In genomic region chr22:17992976-17993375, GRCh38 we compare ENCODE assay signal across 6 cellular contexts. TPM values are rescaled to one million over a fixed set of nuclear protein-coding genes. Genes with fewer than 3 reads are reported as not detected.
A peak's percentile ranks its signal among the peaks of the same experiment; 100 is the strongest.
DNase-seq lines count a peak whose midpoint lies in the region; ATAC-seq and TF ChIP-seq lines count a peak whose summit lies in the region.
"Not testable (repeated sequence)": the region's sequence is repeated elsewhere in the genome, so short reads cannot be mapped to it uniquely, and the experiment has no call there.

No MANE protein-coding gene starts in this region.

- H3K27ac Mint-ChIP-seq in naive B cell: peak overlapping the region in 4 of 6 donors; percentile 67 to 97 (median 96)

- not testable (repeated sequence) for H3K9me2 ChIP-seq in DOHH2 (replicated peaks; ENCODE audit: control insufficient read depth, low read length); OCI-LY7 (ENCODE audit: insufficient read depth, low read length)

- H3K9me3 Mint-ChIP-seq in naive B cell: not testable (repeated sequence)

- peaks cover 66 to 99% (median 92%) of the 10 kb centered on the region in 3 donors for H3K4me1 Mint-ChIP-seq in naive B cell

- H4K20me1 ChIP-seq in DOHH2 (ENCODE audit: control insufficient read depth, insufficient read depth, low read depth, low read length): peaks cover 16% of the 10 kb centered on the region
- peaks cover 39% of the 10 kb centered on the region for H4K20me1 ChIP-seq in OCI-LY7 (ENCODE audit: insufficient read depth, low read length)

- POLR2A ChIA-PET in OCI-LY7 (lab: Charles Lee): not testable (repeated sequence)

- TF ChIP-seq CTCF in DOHH2 (IDR thresholded peaks at IDR 0.05; ENCODE audit: low read depth, low read length, poor library complexity, severe bottlenecking); OCI-LY7 (conservative IDR thresholded peaks at IDR 0.05; ENCODE audit: low read length): not testable (repeated sequence)

- H3K4me3 Mint-ChIP-seq in naive B cell: peak overlapping the region in 3 of 8 donors; percentile 23 to 32 (median 30)

- H3K9ac ChIP-seq in subcutaneous abdominal adipose tissue (ENCODE audit: low read length in 5 of 5): peak overlapping the region in 1 of 5 donors; percentile 47

- CTCF ChIA-PET in OCI-LY7 (lab: Charles Lee; ENCODE audit: unreplicated experiment): not testable (repeated sequence)

- intact Hi-C loops in OCI-LY7 (cut with micrococcal nuclease; ENCODE audit: unreplicated experiment): loop anchor here (5.0 kb wide), 1 partner anchor 71 kb away; no protein-coding TSS in a partner anchor

- peak overlapping the region; percentile 59 for H3K4me2 ChIP-seq in DOHH2 (ENCODE audit: low read length)
- H3K4me2 ChIP-seq in OCI-LY7 (ENCODE audit: low read length): peak overlapping the region; percentile 90

- peaks cover 24% of the 10 kb centered on the region for H3F3A ChIP-seq in DOHH2 (ENCODE audit: control insufficient read depth, insufficient read depth)

- H3K36me3 Mint-ChIP-seq in naive B cell: not testable (repeated sequence)

- H3K79me2 ChIP-seq in DOHH2 (ENCODE audit: control insufficient read depth, low read length): peaks cover 90% of the 10 kb centered on the region
- H3K79me2 ChIP-seq in OCI-LY7 (ENCODE audit: insufficient read depth, low read depth, low read length): peaks cover 96% of the 10 kb centered on the region

- H3K27me3 Mint-ChIP-seq in naive B cell: not testable (repeated sequence)

- H3K27ac ChIP-seq in DOHH2 (ENCODE audit: low read depth, low read length): not testable (repeated sequence)
- H3K27ac ChIP-seq in OCI-LY7 (ENCODE audit: low read depth, low read length, poor library complexity, severe bottlenecking): peak overlapping the region; percentile 96
- H3K27ac ChIP-seq in subcutaneous abdominal adipose tissue (ENCODE audit: low read depth, low read length): peak overlapping the region; percentile 64

- ATAC-seq in left lobe of liver: peak; percentile 23
- not testable (repeated sequence) for ATAC-seq in naive B cell (ENCODE audit: low read depth in 2 of 2)

- H3K27me3 ChIP-seq in DOHH2 (ENCODE audit: control insufficient read depth, low read length); subcutaneous abdominal adipose tissue (ENCODE audit: control insufficient read depth in 5 of 5, insufficient read depth in 4 of 5, low read length in 5 of 5): not testable (repeated sequence)

- H3K36me3 ChIP-seq in DOHH2 (ENCODE audit: control insufficient read depth, low read length); subcutaneous abdominal adipose tissue (ENCODE audit: control insufficient read depth in 5 of 5, insufficient read depth in 5 of 5, low read length in 5 of 5): not testable (repeated sequence)
- H3K36me3 ChIP-seq in OCI-LY7 (ENCODE audit: insufficient read depth, low read length): peaks cover 32% of the 10 kb centered on the region; the same call in 1 of the 2 replicates

- H3K9me3 ChIP-seq in DOHH2 (ENCODE audit: control insufficient read depth, insufficient read depth, low read length); OCI-LY7 (ENCODE audit: low read length); subcutaneous abdominal adipose tissue (ENCODE audit: control insufficient read depth in 5 of 5, low read length in 5 of 5): not testable (repeated sequence)

- DNase-seq in OCI-LY7 (ENCODE audit: low spot score); left lobe of liver (ENCODE audit: low spot score); naive B cell: not testable (repeated sequence)
- peak; percentile 18 to 84 for DNase-seq in dermis microvascular lymphatic vessel endothelial cell (ENCODE audit: low read depth in 2 of 2)

- H2AFZ ChIP-seq in OCI-LY7 (ENCODE audit: low read length): not testable (repeated sequence)

- BruUV-seq in OCI-LY7 (replicated peaks; lab: Mats Ljungman, UMichigan): not testable (repeated sequence)

- H3K4me3 ChIP-seq in DOHH2 (ENCODE audit: low read length); subcutaneous abdominal adipose tissue (ENCODE audit: low read depth in 1 of 5, low read length in 5 of 5): not testable (repeated sequence)
- H3K4me3 ChIP-seq in OCI-LY7 (ENCODE audit: low read depth, low read length, poor library complexity, severe bottlenecking): peak overlapping the region; percentile 62

- peaks cover 93% of the 10 kb centered on the region for H3K4me1 ChIP-seq in DOHH2 (ENCODE audit: control insufficient read depth, low read length)
- peaks cover 97% of the 10 kb centered on the region for H3K4me1 ChIP-seq in OCI-LY7 (ENCODE audit: insufficient read depth, low read length, poor library complexity, severe bottlenecking)
- H3K4me1 ChIP-seq in subcutaneous abdominal adipose tissue (ENCODE audit: control insufficient read depth in 5 of 5, insufficient read depth in 5 of 5, low read length in 5 of 5): peaks cover 6 to 55% (median 52%) of the 10 kb centered on the region in 5 donors

RNA-seq across cellular contexts. Expression of gene MICAL3, which starts 31.4 kb away (rescaled TPM):
- total RNA-seq in OCI-LY7 (2014; rRNA removed; shearing (Covaris generic)): 80.9 and 93.2 TPM in 2 replicates
- total RNA-seq in OCI-LY7 (2022): 175 and 210 TPM in 2 replicates
- 14.8 and 22.9 TPM in 2 replicates for total RNA-seq in dermis microvascular lymphatic vessel endothelial cell
- total RNA-seq in left lobe of liver: 75.3 TPM
- 10 to 100 TPM; 10.9 to 28.0 (median 15.6) TPM for polyA plus RNA-seq in naive B cell (ENCODE audit: low read depth in 6 of 6)
